ENCODE assay signal across 14 cellular contexts in the genomic region with DNA sequence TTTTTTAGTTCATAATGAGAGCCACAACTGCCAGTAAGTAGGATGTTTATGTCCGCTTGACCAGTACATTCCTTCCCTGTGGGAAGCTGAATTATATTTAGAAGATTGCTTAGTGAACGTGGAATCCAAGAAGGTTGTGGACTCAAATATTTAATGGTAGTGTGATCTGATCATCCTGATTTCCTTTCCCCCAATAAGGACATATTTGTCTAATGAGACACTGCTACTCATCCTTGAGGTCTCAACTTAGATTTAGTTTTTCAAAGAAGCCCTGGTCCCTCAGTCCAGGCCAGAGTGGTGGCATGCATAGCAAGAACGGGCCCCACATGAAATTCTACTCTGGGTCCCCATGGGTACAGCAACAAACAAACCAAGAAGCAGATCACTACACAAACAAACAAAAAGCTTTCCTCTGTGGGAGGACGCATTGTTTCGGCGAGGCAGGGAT.
A peak's percentile ranks its signal among the peaks of the same experiment; 100 is the strongest.
DNase-seq lines count a peak whose midpoint lies in the region; ATAC-seq and TF ChIP-seq lines count a peak whose summit lies in the region.
"Had no signal": no experiment of that assay in that cellular context is flagged by ENCODE, and none has a peak within 500 bp of the region (broad histone marks: within the 10 kb centered on the region; RNA-seq: fewer than 3 reads in every experiment).

No MANE protein-coding gene starts in this region.

- peaks cover 6% of the 10 kb centered on the region for H3K36me3 Mint-ChIP-seq in WTC11

- intact Hi-C loops in Right ventricle myocardium superior (cut with DNase I) = loop anchor here (10.0 kb wide), 1 partner anchor 59 kb away; a partner anchor contains a TSS

- no peak for TF ChIP-seq CTCF in WTC11 (IDR thresholded peaks at IDR 0.05)

- no peaks in the 10 kb centered on the region for H3K9me3 Mint-ChIP-seq in WTC11
- H3K9me3 Mint-ChIP-seq: T-helper 1 cell treated with Interleukin-12 subunit alpha and Interleukin-12 subunit beta and Interleukin-4 antibody, amounts not matched to agents 30 μg/mL and 1 μg/mL, for 36 hours had no signal

- H3K4me3 Mint-ChIP-seq in WTC11 = no peak overlapping the region
- H3K4me3 Mint-ChIP-seq: T-helper 1 cell treated with Interleukin-12 subunit alpha and Interleukin-12 subunit beta and Interleukin-4 antibody, amounts not matched to agents 30 μg/mL and 1 μg/mL, for 36 hours had no signal

- peaks cover 53% of the 10 kb centered on the region for H3K4me1 Mint-ChIP-seq in WTC11

- DNase-seq in Caki2 (ENCODE audit: low read depth) = peak; percentile 43
- no peak for DNase-seq in WTC11 (ENCODE audit: low spot score)
- no peak for DNase-seq in Right ventricle myocardium superior
- peak; percentile 77 for DNase-seq in non-pigmented ciliary epithelial cell (ENCODE audit: low read depth)
- no peak for DNase-seq in NCI-H2107 (lab: John Stamatoyannopoulos, UW)
- DNase-seq in SHP77 (lab: John Stamatoyannopoulos, UW) = no peak
- DNase-seq in NCI-H524 (lab: John Stamatoyannopoulos, UW) = no peak
- DNase-seq: activated CD4-positive, alpha-beta T cell treated with anti-CD3 and anti-CD28 coated beads, Interleukin-2, amount 50 U/mL, for 48 hours; activated gamma-delta T cell treated with Interleukin-2 at 50 U/mL for 16 hours; kidney glomerular epithelial cell; MM.1S; stimulated activated CD8-positive, alpha-beta memory T cell treated with anti-CD3 and anti-CD28 coated beads, Interleukin-4, amount 100 ng/mL, for 48 hours had no signal

- peak; percentile 17 for ATAC-seq in WTC11
- ATAC-seq in Right ventricle myocardium superior (ENCODE audit: poor library complexity) = peak; percentile 71
- ATAC-seq in GM19467 (IDR thresholded peaks at IDR 0.05; ENCODE audit: unreplicated experiment) = no peak

- POLR2A ChIA-PET in WTC11 (lab: Charles Lee) = no interaction called here

- H3K27me3 Mint-ChIP-seq in WTC11 (ENCODE audit: low read depth) = no peaks in the 10 kb centered on the region

- CTCF ChIA-PET in WTC11 (lab: Charles Lee) = no interaction called here

- in situ Hi-C loops in Caki2 (cut with HindIII; ENCODE audit: low pct_unique_long_range_greater_than_20kb, low sequenced_read_pairs) = no loop called here

- peak overlapping the region; percentile 66 for H3K27ac Mint-ChIP-seq in WTC11
- H3K27ac Mint-ChIP-seq: T-helper 1 cell treated with Interleukin-12 subunit alpha and Interleukin-12 subunit beta and Interleukin-4 antibody, amounts not matched to agents 30 μg/mL and 1 μg/mL, for 36 hours had no signal

TF ChIP-seq in WTC11, 78 proteins besides CTCF, POLR2A, EP300 and RAD21:
- no peak for TF ChIP-seq NR2C2 (CRISPR knock-in tag; IDR thresholded peaks at IDR 0.05)
- no peak for TF ChIP-seq ZNF317 (CRISPR knock-in tag; IDR thresholded peaks at IDR 0.05; ENCODE audit: borderline replicate concordance, low read depth)
- TF ChIP-seq EMX1 (CRISPR knock-in tag; IDR thresholded peaks at IDR 0.05) = no peak
- TF ChIP-seq, protein P1, sequence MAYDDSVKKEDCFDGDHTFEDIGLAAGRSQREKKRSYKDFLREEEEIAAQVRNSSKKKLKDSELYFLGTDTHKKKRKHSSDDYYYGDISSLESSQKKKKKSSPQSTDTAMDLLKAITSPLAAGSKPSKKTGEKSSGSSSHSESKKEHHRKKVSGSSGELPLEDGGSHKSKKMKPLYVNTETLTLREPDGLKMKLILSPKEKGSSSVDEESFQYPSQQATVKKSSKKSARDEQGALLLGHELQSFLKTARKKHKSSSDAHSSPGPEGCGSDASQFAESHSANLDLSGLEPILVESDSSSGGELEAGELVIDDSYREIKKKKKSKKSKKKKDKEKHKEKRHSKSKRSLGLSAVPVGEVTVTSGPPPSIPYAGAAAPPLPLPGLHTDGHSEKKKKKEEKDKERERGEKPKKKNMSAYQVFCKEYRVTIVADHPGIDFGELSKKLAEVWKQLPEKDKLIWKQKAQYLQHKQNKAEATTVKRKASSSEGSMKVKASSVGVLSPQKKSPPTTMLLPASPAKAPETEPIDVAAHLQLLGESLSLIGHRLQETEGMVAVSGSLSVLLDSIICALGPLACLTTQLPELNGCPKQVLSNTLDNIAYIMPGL (CRISPR knock-in tag; IDR thresholded peaks at IDR 0.05) = no peak
- no peak for TF ChIP-seq CBFB (CRISPR knock-in tag; IDR thresholded peaks at IDR 0.05; ENCODE audit: low read depth)
- TF ChIP-seq, protein P2, sequence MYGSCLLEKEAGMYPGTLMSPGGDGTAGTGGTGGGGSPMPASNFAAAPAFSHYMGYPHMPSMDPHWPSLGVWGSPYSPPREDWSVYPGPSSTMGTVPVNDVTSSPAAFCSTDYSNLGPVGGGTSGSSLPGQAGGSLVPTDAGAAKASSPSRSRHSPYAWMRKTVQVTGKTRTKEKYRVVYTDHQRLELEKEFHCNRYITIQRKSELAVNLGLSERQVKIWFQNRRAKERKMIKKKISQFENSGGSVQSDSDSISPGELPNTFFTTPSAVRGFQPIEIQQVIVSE (CRISPR knock-in tag; IDR thresholded peaks at IDR 0.05; ENCODE audit: borderline replicate concordance) = no peak
- TF ChIP-seq SOX15 (CRISPR knock-in tag; IDR thresholded peaks at IDR 0.05) = no peak
- TF ChIP-seq, protein P3, sequence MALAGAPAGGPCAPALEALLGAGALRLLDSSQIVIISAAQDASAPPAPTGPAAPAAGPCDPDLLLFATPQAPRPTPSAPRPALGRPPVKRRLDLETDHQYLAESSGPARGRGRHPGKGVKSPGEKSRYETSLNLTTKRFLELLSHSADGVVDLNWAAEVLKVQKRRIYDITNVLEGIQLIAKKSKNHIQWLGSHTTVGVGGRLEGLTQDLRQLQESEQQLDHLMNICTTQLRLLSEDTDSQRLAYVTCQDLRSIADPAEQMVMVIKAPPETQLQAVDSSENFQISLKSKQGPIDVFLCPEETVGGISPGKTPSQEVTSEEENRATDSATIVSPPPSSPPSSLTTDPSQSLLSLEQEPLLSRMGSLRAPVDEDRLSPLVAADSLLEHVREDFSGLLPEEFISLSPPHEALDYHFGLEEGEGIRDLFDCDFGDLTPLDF (CRISPR knock-in tag; IDR thresholded peaks at IDR 0.05) = no peak
- no peak for TF ChIP-seq RORB (CRISPR knock-in tag; IDR thresholded peaks at IDR 0.05)
- TF ChIP-seq NFYB (CRISPR knock-in tag; conservative IDR thresholded peaks at IDR 0.05; ENCODE audit: low read depth) = no peak
TF ChIP-seq in WTC11: peak in this region for 0.

Comparison
In these comparisons a context has a peak if more than half of its experiments do, and no peak if none do; other contexts are left out.
1. DNase-seq: peak in Caki2 (single experiment) and non-pigmented ciliary epithelial cell (single experiment); none in WTC11 (single experiment), Right ventricle myocardium superior (single experiment), NCI-H2107 (single experiment), SHP77 (0 of 2) and NCI-H524 (0 of 2).